2 cellular contexts compared by ENCODE assay signal in the genomic region with DNA sequence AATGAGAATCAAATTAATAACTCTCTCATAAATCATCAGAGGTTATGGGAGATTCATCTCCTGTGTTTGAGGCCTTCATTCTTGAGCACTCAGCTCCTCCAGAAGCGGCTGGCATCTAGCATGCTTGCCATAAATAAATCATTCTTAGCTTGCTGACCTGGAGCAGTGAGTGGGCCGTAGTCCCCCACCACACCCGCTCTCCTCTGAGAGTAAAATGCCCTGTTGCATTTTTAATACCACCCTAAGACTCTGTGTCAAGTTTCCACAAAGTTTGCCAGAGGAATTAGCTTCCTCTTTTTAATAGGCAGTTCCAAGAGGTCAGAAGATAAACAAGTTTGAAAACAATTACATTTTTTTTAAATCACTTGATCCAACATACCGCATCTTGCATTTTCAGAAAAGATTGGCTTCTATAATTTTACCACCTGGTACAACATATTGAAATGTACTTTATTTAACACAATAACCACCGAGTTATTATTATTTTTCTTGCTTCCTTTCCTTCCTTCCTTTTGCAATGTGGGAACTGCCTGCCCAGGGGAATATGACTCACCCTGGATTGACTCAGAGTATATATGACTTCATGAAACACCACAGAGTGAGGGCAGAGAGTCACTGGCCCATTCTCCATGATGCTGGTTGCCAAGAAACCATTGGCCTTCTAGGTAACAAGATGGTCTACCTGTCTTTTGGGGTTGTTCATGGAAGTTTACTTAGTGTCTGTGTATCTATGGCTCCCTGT.
TF ChIP-seq lines count a peak whose summit lies in the region.

No MANE protein-coding gene starts in this region.

TF ChIP-seq in liver, 16 proteins besides CTCF, POLR2A, EP300 and RAD21:
- TF ChIP-seq ZBTB33 (IDR thresholded peaks at IDR 0.05) (no peak), JUND (IDR thresholded peaks at IDR 0.05) (peak; percentile 51 to 72)
TF ChIP-seq in liver: peak in this region for 1.

TF ChIP-seq in HepG2, 621 proteins besides CTCF, POLR2A, EP300 and RAD21:
- TF ChIP-seq ZNF614 (CRISPR knock-in tag; IDR thresholded peaks at IDR 0.05; ENCODE audit: borderline replicate concordance) (no peak), ZNF552 (CRISPR knock-in tag; IDR thresholded peaks at IDR 0.05; ENCODE audit: borderline replicate concordance) (no peak), CBX1 (IDR thresholded peaks at IDR 0.05; ENCODE audit: low read depth) (no peak), AKAP8 (CRISPR knock-in tag; IDR thresholded peaks at IDR 0.05) (no peak), PHF8 (CRISPR knock-in tag; IDR thresholded peaks at IDR 0.05) (no peak), PAX8 (CRISPR knock-in tag; IDR thresholded peaks at IDR 0.05; ENCODE audit: borderline replicate concordance) (no peak), ZNF770 (CRISPR knock-in tag; IDR thresholded peaks at IDR 0.05) (no peak), BATF2 (CRISPR knock-in tag; IDR thresholded peaks at IDR 0.05) (no peak), ZNF781 (CRISPR knock-in tag; IDR thresholded peaks at IDR 0.05; ENCODE audit: borderline replicate concordance, not compliant biosample characterization) (no peak), PAXIP1 (CRISPR knock-in tag; conservative IDR thresholded peaks at IDR 0.05) (no peak), NR3C1 (CRISPR knock-in tag; IDR thresholded peaks at IDR 0.05) (no peak), RFXANK (CRISPR knock-in tag; IDR thresholded peaks at IDR 0.05) (no peak), ATF1 (CRISPR knock-in tag; IDR thresholded peaks at IDR 0.05) (no peak)
- TF ChIP-seq, protein P1, sequence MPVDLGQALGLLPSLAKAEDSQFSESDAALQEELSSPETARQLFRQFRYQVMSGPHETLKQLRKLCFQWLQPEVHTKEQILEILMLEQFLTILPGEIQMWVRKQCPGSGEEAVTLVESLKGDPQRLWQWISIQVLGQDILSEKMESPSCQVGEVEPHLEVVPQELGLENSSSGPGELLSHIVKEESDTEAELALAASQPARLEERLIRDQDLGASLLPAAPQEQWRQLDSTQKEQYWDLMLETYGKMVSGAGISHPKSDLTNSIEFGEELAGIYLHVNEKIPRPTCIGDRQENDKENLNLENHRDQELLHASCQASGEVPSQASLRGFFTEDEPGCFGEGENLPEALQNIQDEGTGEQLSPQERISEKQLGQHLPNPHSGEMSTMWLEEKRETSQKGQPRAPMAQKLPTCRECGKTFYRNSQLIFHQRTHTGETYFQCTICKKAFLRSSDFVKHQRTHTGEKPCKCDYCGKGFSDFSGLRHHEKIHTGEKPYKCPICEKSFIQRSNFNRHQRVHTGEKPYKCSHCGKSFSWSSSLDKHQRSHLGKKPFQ (CRISPR knock-in tag; IDR thresholded peaks at IDR 0.05; ENCODE audit: insufficient replicate concordance), result no peak
- TF ChIP-seq, protein P2, sequence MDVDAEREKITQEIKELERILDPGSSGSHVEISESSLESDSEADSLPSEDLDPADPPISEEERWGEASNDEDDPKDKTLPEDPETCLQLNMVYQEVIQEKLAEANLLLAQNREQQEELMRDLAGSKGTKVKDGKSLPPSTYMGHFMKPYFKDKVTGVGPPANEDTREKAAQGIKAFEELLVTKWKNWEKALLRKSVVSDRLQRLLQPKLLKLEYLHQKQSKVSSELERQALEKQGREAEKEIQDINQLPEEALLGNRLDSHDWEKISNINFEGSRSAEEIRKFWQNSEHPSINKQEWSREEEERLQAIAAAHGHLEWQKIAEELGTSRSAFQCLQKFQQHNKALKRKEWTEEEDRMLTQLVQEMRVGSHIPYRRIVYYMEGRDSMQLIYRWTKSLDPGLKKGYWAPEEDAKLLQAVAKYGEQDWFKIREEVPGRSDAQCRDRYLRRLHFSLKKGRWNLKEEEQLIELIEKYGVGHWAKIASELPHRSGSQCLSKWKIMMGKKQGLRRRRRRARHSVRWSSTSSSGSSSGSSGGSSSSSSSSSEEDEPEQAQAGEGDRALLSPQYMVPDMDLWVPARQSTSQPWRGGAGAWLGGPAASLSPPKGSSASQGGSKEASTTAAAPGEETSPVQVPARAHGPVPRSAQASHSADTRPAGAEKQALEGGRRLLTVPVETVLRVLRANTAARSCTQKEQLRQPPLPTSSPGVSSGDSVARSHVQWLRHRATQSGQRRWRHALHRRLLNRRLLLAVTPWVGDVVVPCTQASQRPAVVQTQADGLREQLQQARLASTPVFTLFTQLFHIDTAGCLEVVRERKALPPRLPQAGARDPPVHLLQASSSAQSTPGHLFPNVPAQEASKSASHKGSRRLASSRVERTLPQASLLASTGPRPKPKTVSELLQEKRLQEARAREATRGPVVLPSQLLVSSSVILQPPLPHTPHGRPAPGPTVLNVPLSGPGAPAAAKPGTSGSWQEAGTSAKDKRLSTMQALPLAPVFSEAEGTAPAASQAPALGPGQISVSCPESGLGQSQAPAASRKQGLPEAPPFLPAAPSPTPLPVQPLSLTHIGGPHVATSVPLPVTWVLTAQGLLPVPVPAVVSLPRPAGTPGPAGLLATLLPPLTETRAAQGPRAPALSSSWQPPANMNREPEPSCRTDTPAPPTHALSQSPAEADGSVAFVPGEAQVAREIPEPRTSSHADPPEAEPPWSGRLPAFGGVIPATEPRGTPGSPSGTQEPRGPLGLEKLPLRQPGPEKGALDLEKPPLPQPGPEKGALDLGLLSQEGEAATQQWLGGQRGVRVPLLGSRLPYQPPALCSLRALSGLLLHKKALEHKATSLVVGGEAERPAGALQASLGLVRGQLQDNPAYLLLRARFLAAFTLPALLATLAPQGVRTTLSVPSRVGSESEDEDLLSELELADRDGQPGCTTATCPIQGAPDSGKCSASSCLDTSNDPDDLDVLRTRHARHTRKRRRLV (CRISPR knock-in tag; IDR thresholded peaks at IDR 0.05), result no peak
